ENCODE assay signal across 29 cellular contexts in genomic region chr1:2506007-2506860, GRCh38. TPM values are rescaled to one million over a fixed set of nuclear protein-coding genes. Genes with fewer than 3 reads are reported as not detected.
DNase-seq lines count a peak whose midpoint lies in the region; ATAC-seq, FAIRE-seq and TF ChIP-seq lines count a peak whose summit lies in the region.
"Had no signal": no experiment of that assay in that cellular context is flagged by ENCODE, and none has a peak within 500 bp of the region (broad histone marks: within the 10 kb centered on the region; RNA-seq: fewer than 3 reads in every experiment).

No MANE protein-coding gene starts in this region.

- no peak overlapping the region for H2BK12ac ChIP-seq in H1 (ENCODE audit: low read depth, low read length)

- H3K4me3 ChIP-seq in NB4 (ENCODE audit: low read depth, low read length) (no peak overlapping the region), H1 (ENCODE audit: extremely low read depth in 1 of 4, insufficient read depth in 2 of 4, low read depth in 3 of 4, low read length in 4 of 4) (no peak overlapping the region), osteoblast (ENCODE audit: insufficient read depth, low read length) (no peak overlapping the region)
- H3K4me3 ChIP-seq: cardiac muscle cell, skin epidermis had no signal

- intact Hi-C loops in posterior vena cava (cut with DNase I) = no loop called here

- H3K14ac ChIP-seq in H1 (ENCODE audit: insufficient read length) = no peak overlapping the region

- no peak overlapping the region for H3K18ac ChIP-seq in H1 (ENCODE audit: extremely low read depth, low read length)

- H3K4me1 ChIP-seq in H1 (replicated peaks in 1 of 4; ENCODE audit: control insufficient read depth in 3 of 4, insufficient read depth in 4 of 4, low read length in 3 of 4) = no peaks in the 10 kb centered on the region; a peak in 1 of 7 replicates
- H3K4me1 ChIP-seq in osteoblast (ENCODE audit: insufficient read depth, low read length) = no peaks in the 10 kb centered on the region

- H3K27ac ChIP-seq in H1 (ENCODE audit: low read depth, low read length) (no peak overlapping the region), osteoblast (ENCODE audit: low read depth, low read length) (no peak overlapping the region)
- H3K27ac ChIP-seq: 22Rv1, cardiac muscle cell, HL-60, skin epidermis had no signal

- H3K79me2 ChIP-seq in H1 (ENCODE audit: control insufficient read depth in 1 of 2, insufficient read depth in 2 of 2, low read length in 2 of 2) (no peaks in the 10 kb centered on the region), osteoblast (ENCODE audit: insufficient read depth, low read length) (no peaks in the 10 kb centered on the region)

- H3K79me1 ChIP-seq in H1 (ENCODE audit: low read depth, low read length) = no peaks in the 10 kb centered on the region

- no peaks in the 10 kb centered on the region for H3K9me3 ChIP-seq in H1 (ENCODE audit: insufficient read depth in 2 of 2, low read depth in 1 of 2, low read length in 1 of 2)
- H3K9me3 ChIP-seq in osteoblast (ENCODE audit: low read depth, low read length) = no peaks in the 10 kb centered on the region

- H3K27me3 ChIP-seq in H1 (replicated peaks in 1 of 4; ENCODE audit: control insufficient read depth in 3 of 4, extremely low read depth in 1 of 4, insufficient read depth in 3 of 4, low read length in 3 of 4) = no peaks in the 10 kb centered on the region; a peak in 2 of 7 replicates
- H3K27me3 ChIP-seq in osteoblast (ENCODE audit: insufficient read depth, low read length) = peaks cover 28% of the 10 kb centered on the region
- H3K27me3 ChIP-seq: cardiac muscle cell had no signal

- DNase-seq in DMS 273 (lab: John Stamatoyannopoulos, UW; ENCODE audit: unreplicated experiment) = peak; percentile 31
- no peak for DNase-seq in DMS 273 treated with DMSO at 0.1 percent for 48 hours (lab: John Stamatoyannopoulos, UW)
- DNase-seq in NB4 (ENCODE audit: low read depth) = peak; percentile 20
- no peak for DNase-seq in H1 (ENCODE audit: low read depth in 1 of 2, low spot score in 2 of 2)
- peak; percentile 96 for DNase-seq in osteoblast (ENCODE audit: insufficient read length, low spot score, missing footprints)
- no peak for DNase-seq in posterior vena cava (ENCODE audit: low spot score)
- no peak for DNase-seq in frontal cortex (ENCODE audit: low spot score in 2 of 2)
- DNase-seq: activated CD4-positive, alpha-beta memory T cell treated with anti-CD3 and anti-CD28 coated beads for 36 hours; activated CD4-positive, CD25-positive, alpha-beta regulatory T cell; activated naive CD4-positive, alpha-beta T cell treated with anti-CD3 and anti-CD28 coated beads for 36 hours; AML-193; amygdala; cortex of kidney; DMS79; NCI-H510A; nephron progenitor cell; posterior cingulate gyrus; stimulated activated CD4-positive, alpha-beta T cell treated with anti-CD3 and anti-CD28 coated beads, Interleukin-1b, Interleukin-23, amount 100 ng/mL, for 48 hours; T1000 had no signal

- H2BK120ac ChIP-seq in H1 (replicated peaks; ENCODE audit: low read depth, low read length) = no peak overlapping the region

- FAIRE-seq in H1 (lab: Jason Lieb, UNC) (no peak), frontal cortex (lab: Jason Lieb, UNC) (no peak)
- FAIRE-seq: endometrium, GM12891 had no signal

- H2AFZ ChIP-seq in H1 (ENCODE audit: low read length) (no peak overlapping the region), osteoblast (ENCODE audit: low read length) (no peak overlapping the region)

- no peak overlapping the region for H3K4ac ChIP-seq in H1 (replicated peaks; ENCODE audit: insufficient read length, low read depth, low read length)

- H4K5ac ChIP-seq in H1 (ENCODE audit: insufficient read length, low read depth, low read length) = no peak overlapping the region

- no peak overlapping the region for H3K56ac ChIP-seq in H1 (replicated peaks; ENCODE audit: insufficient read length, low read depth, low read length)

- H4K8ac ChIP-seq in H1 (ENCODE audit: extremely low read depth, insufficient read depth, low read length) = peak overlapping the region; percentile 35; the same call in 1 of the 2 replicates

- no peak for TF ChIP-seq RAD21 in H1 (IDR thresholded peaks at IDR 0.05 in 1 of 2, conservative IDR thresholded peaks at IDR 0.05 in 1 of 2; ENCODE audit: low read depth in 2 of 2, low read length in 2 of 2)

- CTCF ChIA-PET in H1 (lab: Charles Lee; ENCODE audit: partially characterized antibody) = interaction anchor here (0.8 to 2.4 kb wide), 9 partner anchors 8 to 1011 kb away, joined by 3 to 9 read pairs (median 4); no protein-coding TSS in a partner anchor

- H4K91ac ChIP-seq in H1 (replicated peaks; ENCODE audit: insufficient read length, low read length) = no peak overlapping the region

- H3K36me3 ChIP-seq in H1 (ENCODE audit: control insufficient read depth in 2 of 4, insufficient read depth in 4 of 4, low read length in 3 of 4) = peaks cover 5 to 30% (median 12%) of the 10 kb centered on the region in 4 experiments; a peak in 6 of 8 replicates
- peaks cover 10% of the 10 kb centered on the region for H3K36me3 ChIP-seq in osteoblast (ENCODE audit: insufficient read depth, low read length)

- 84% methylated on average over 20 of the region's 30 CpGs; no CpG with 5 or more reads in 1 of the 2 experiments for WGBS in H1 (ENCODE audit: extremely low coverage in 1 of 2, insufficient coverage in 1 of 2, insufficient read length in 1 of 2, insufficient replicate concordance in 2 of 2, low coverage in 1 of 2, low lambda C conversion rate in 2 of 2, missing lambda C conversion rate in 1 of 2), 2 experiments

- no peak overlapping the region for H2AK5ac ChIP-seq in H1 (ENCODE audit: low read depth, low read length)

- H3K23ac ChIP-seq in H1 (ENCODE audit: insufficient read length) = no peak overlapping the region

- no peak overlapping the region for H3K9ac ChIP-seq in H1 (replicated peaks in 1 of 4; ENCODE audit: extremely low read depth in 1 of 4, low read depth in 3 of 4, low read length in 3 of 4)

- no peak for TF ChIP-seq EP300 in H1 (IDR thresholded peaks at IDR 0.05; ENCODE audit: borderline replicate concordance in 1 of 2, low read depth in 2 of 2, low read length in 2 of 2)

- H4K20me1 ChIP-seq in H1 (replicated peaks in 1 of 2; ENCODE audit: control insufficient read depth in 1 of 2, insufficient read depth in 2 of 2, low read length in 2 of 2) (peaks cover 6 to 20% of the 10 kb centered on the region in 2 experiments), osteoblast (ENCODE audit: insufficient read depth, low read length) (peaks cover 5% of the 10 kb centered on the region)

- no peak overlapping the region for H2BK15ac ChIP-seq in H1 (ENCODE audit: low read length)

- no peak for ATAC-seq in HG02798 (IDR thresholded peaks at IDR 0.05; ENCODE audit: poor library complexity, unreplicated experiment)

- H3K23me2 ChIP-seq in H1 (ENCODE audit: low read depth, low read length) = no peaks in the 10 kb centered on the region

- no peak overlapping the region for H2BK20ac ChIP-seq in H1 (ENCODE audit: low read length)

- POLR2A ChIA-PET in H1 (lab: Charles Lee; ENCODE audit: partially characterized antibody) = interaction anchor here (0.7 to 2.8 kb wide), 5 partner anchors 12 to 333 kb away, joined by 3 to 11 read pairs (median 5); partner anchors contain the start of gene PANK4

- no peak overlapping the region for H2BK5ac ChIP-seq in H1 (ENCODE audit: low read depth, low read length)

- H3K4me2 ChIP-seq in H1 (ENCODE audit: insufficient read depth in 1 of 2, low read depth in 2 of 2, low read length in 2 of 2) = no peak overlapping the region
- H3K4me2 ChIP-seq in osteoblast (ENCODE audit: insufficient read depth, low read length) = no peak overlapping the region

- TF ChIP-seq POLR2A in NB4 (IDR thresholded peaks at IDR 0.05; ENCODE audit: extremely low read depth, insufficient read length) (no peak), H1 (IDR thresholded peaks at IDR 0.05; ENCODE audit: control extremely low read depth in 1 of 2, low read depth in 2 of 2, low read length in 2 of 2) (no peak)

- TF ChIP-seq CTCF in NB4 (IDR thresholded peaks at IDR 0.05; ENCODE audit: low read depth, low read length) (no peak), H1 (IDR thresholded peaks at IDR 0.05; ENCODE audit: control extremely low read depth in 1 of 3, insufficient read depth in 1 of 3, low read depth in 1 of 3, low read length in 3 of 3) (no peak), osteoblast (IDR thresholded peaks at IDR 0.05; ENCODE audit: extremely low read depth, low read depth, low read length) (no peak)

RNA-seq across cellular contexts. Expression of gene PANK4, which starts 20.2 kb away (rescaled TPM):
- 29.7 and 35.4 TPM in 2 replicates for total RNA-seq in H1 (2021; fragmentation: NEBNext Ultra II Directional; extraction: Animal tissue kit (Norgen Biotek cat#: 25700))
- 20.1 and 24.4 TPM in 2 replicates for polyA plus RNA-seq in H1 (2011; rRNA removed)
- polyA plus RNA-seq in H1 (2011; cell fraction: cytosol; rRNA removed) = 24.0 TPM
- 110 TPM for polyA plus RNA-seq in H1 (2011; cell fraction: nucleus; rRNA removed)
- polyA plus RNA-seq in H1 (2012, experiment 1 of 2) = 20.2 to 27.0 TPM (median 21.6 TPM) in 4 replicates
- 14.8 TPM for polyA plus RNA-seq in H1 (2012, experiment 2 of 2)
- polyA plus RNA-seq in H1 (2013, experiment 1 of 2) = 12.0 TPM
- 11.1 TPM for polyA plus RNA-seq in H1 (2013, experiment 2 of 2)
- 24.4 and 25.4 TPM in 2 replicates for polyA minus RNA-seq in H1 (2011; rRNA and poly(A)+ RNA removed)
- polyA minus RNA-seq in H1 (2011; cell fraction: cytosol; rRNA and poly(A)+ RNA removed) = 24.7 TPM
- polyA minus RNA-seq in H1 (2011; cell fraction: nucleus; rRNA and poly(A)+ RNA removed) = 116 TPM
- total RNA-seq in osteoblast (15.2 and 18.6 TPM in 2 replicates), posterior vena cava (10 to 100 TPM; 17.4 to 18.6 TPM), frontal cortex (32.6 TPM)

RNA-seq across cellular contexts. Expression of gene HES5, which starts 23.8 kb away (rescaled TPM):
- 0.22 and 0.25 TPM in 2 replicates for total RNA-seq in H1 (2021; fragmentation: NEBNext Ultra II Directional; extraction: Animal tissue kit (Norgen Biotek cat#: 25700))
- polyA plus RNA-seq in H1 (2011; rRNA removed) = 0.08 TPM in 1 of 2 replicates, not detected in the other
- 0.05 TPM for polyA plus RNA-seq in H1 (2011; cell fraction: cytosol; rRNA removed)
- polyA plus RNA-seq in H1 (2011; cell fraction: nucleus; rRNA removed) = 0.17 TPM
- polyA plus RNA-seq in H1 (2012, experiment 1 of 2) = 0.13 to 0.29 TPM in 2 of 4 replicates, not detected in the others
- 0.13 TPM for polyA plus RNA-seq in H1 (2012, experiment 2 of 2)
- 0.04 TPM for polyA plus RNA-seq in H1 (2013, experiment 1 of 2)
- 0.04 TPM for polyA plus RNA-seq in H1 (2013, experiment 2 of 2)
- polyA minus RNA-seq in H1 (2011; rRNA and poly(A)+ RNA removed) = 0.28 TPM in 1 of 2 replicates, not detected in the other
- not detected for polyA minus RNA-seq in H1 (2011; cell fraction: cytosol; rRNA and poly(A)+ RNA removed)
- polyA minus RNA-seq in H1 (2011; cell fraction: nucleus; rRNA and poly(A)+ RNA removed) = not detected
- total RNA-seq in osteoblast (not detected in 2 replicates), posterior vena cava (under 1 TPM; 0.24 to 0.32 TPM), frontal cortex (41.2 TPM)
- total RNA-seq: activated naive CD4-positive, alpha-beta T cell treated with anti-CD3 and anti-CD28 coated beads for 36 hours; cardiac muscle cell; M059J; mesothelial cell of epicardium had no signal
- polyA plus RNA-seq: cardiac muscle cell, IgD-negative memory B cell had no signal

RNA-seq across cellular contexts. Expression of gene PLCH2, which starts 30.1 kb away (rescaled TPM):
- 0.19 TPM in 2 replicates for total RNA-seq in H1 (2021; fragmentation: NEBNext Ultra II Directional; extraction: Animal tissue kit (Norgen Biotek cat#: 25700))
- 0.14 TPM in 2 replicates for polyA plus RNA-seq in H1 (2011; rRNA removed)
- polyA plus RNA-seq in H1 (2011; cell fraction: cytosol; rRNA removed) = 0.12 TPM
- polyA plus RNA-seq in H1 (2011; cell fraction: nucleus; rRNA removed) = 0.54 TPM
- polyA plus RNA-seq in H1 (2012, experiment 1 of 2) = 0.06 to 0.16 TPM (median 0.14 TPM) in 4 replicates
- 0.07 TPM for polyA plus RNA-seq in H1 (2012, experiment 2 of 2)
- 0.10 TPM for polyA plus RNA-seq in H1 (2013, experiment 1 of 2)
- 0.07 TPM for polyA plus RNA-seq in H1 (2013, experiment 2 of 2)
- 0.05 and 0.16 TPM in 2 replicates for polyA minus RNA-seq in H1 (2011; rRNA and poly(A)+ RNA removed)
- not detected for polyA minus RNA-seq in H1 (2011; cell fraction: cytosol; rRNA and poly(A)+ RNA removed)
- polyA minus RNA-seq in H1 (2011; cell fraction: nucleus; rRNA and poly(A)+ RNA removed) = 0.30 TPM
- total RNA-seq in osteoblast (under 0.01 TPM in 1 of 2 replicates, not detected in the other), posterior vena cava (1 to 10 TPM in 1 of 2 donors, under 1 TPM in 1; 0.33 to 1.0 TPM), frontal cortex (9.0 TPM)
- total RNA-seq: M059J had no signal

RNA-seq across cellular contexts. Expression of gene TNFRSF14, which starts 49.9 kb away (rescaled TPM):
- total RNA-seq in H1 (2021; fragmentation: NEBNext Ultra II Directional; extraction: Animal tissue kit (Norgen Biotek cat#: 25700)) = 0.50 and 0.65 TPM in 2 replicates
- 0.13 and 0.36 TPM in 2 replicates for polyA plus RNA-seq in H1 (2011; rRNA removed)
- 0.43 TPM for polyA plus RNA-seq in H1 (2011; cell fraction: cytosol; rRNA removed)
- polyA plus RNA-seq in H1 (2011; cell fraction: nucleus; rRNA removed) = 1.1 TPM
- 0.17 to 0.35 TPM (median 0.24 TPM) in 3 of 4 replicates, not detected in the other for polyA plus RNA-seq in H1 (2012, experiment 1 of 2)
- not detected for polyA plus RNA-seq in H1 (2012, experiment 2 of 2)
- polyA plus RNA-seq in H1 (2013, experiment 1 of 2) = 0.08 TPM
- polyA plus RNA-seq in H1 (2013, experiment 2 of 2) = 0.09 TPM
- 0.22 and 0.32 TPM in 2 replicates for polyA minus RNA-seq in H1 (2011; rRNA and poly(A)+ RNA removed)
- not detected for polyA minus RNA-seq in H1 (2011; cell fraction: cytosol; rRNA and poly(A)+ RNA removed)
- polyA minus RNA-seq in H1 (2011; cell fraction: nucleus; rRNA and poly(A)+ RNA removed) = 1.5 TPM
- total RNA-seq in osteoblast = 29.2 and 36.6 TPM in 2 replicates
- total RNA-seq in posterior vena cava = 10 to 100 TPM; 37.7 to 63.6 TPM
- 2.4 TPM for total RNA-seq in frontal cortex

Comparison
In these comparisons a context has a peak if more than half of its experiments do, and no peak if none do; other contexts are left out.
1. DNase-seq: peak in DMS 273 (single experiment), NB4 (single experiment) and osteoblast (single experiment); none in DMS 273 treated with DMSO at 0.1 percent for 48 hours (single experiment), H1 (0 of 2), posterior vena cava (single experiment) and frontal cortex (0 of 2).
2. RNA of gene HES5, which starts 23.8 kb away (total RNA-seq): 41.2 TPM in frontal cortex (single experiment); 0.24 to 0.32 TPM in posterior vena cava, 0.22 to 0.25 TPM in H1 and not detected in osteoblast; every median in the first group is over 10 times any median in the second.